Comparison of ENCODE assay signal across 16 cellular contexts in the genomic region with DNA sequence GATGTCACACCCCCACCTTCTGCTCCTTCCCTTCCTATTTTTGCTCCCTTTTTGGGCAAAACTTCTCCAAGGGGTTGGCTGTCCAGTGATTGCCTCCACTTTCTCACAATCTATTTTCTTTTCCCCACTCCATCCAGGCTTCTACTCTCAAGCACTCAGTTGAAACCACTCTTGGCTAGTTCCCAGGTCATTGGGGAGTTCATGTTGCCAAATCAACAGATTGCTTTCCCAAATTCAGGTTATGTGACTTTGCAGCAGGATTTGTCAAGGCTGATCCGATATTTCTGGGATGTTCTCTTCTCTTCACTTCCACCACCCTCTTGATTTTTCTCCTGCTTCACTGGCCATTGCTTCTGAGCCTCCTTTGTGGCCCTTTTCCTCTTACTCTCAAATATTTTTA.
"Had no signal": no experiment of that assay in that cellular context is flagged by ENCODE, and none has a peak within 500 bp of the region (broad histone marks: within the 10 kb centered on the region; RNA-seq: fewer than 3 reads in every experiment).

No MANE protein-coding gene starts in this region.

- H3K36me3 ChIP-seq: neural progenitor cell, suprapubic skin had no signal

- H2AFZ ChIP-seq: neural progenitor cell had no signal

- H3K4me3 ChIP-seq: body of pancreas, mucosa of descending colon, neural progenitor cell, suprapubic skin had no signal

- H3K4me1 ChIP-seq: body of pancreas, neural progenitor cell, suprapubic skin had no signal

- FAIRE-seq: endometrium had no signal

- DNase-seq: activated CD4-positive, alpha-beta T cell treated with anti-CD3 and anti-CD28 coated beads, Interleukin-2, amount 10 ng/mL, durations not matched to agents 24 days and 14 days; activated CD4-positive, CD25-positive, alpha-beta regulatory T cell; activated CD8-positive, alpha-beta T cell treated with anti-CD3 and anti-CD28 coated beads, Interleukin-2, amount 10 ng/mL, durations not matched to agents 7 days and 5 days; activated naive CD4-positive, alpha-beta T cell treated with anti-CD3 and anti-CD28 coated beads for 36 hours; activated T-cell treated with anti-CD3 and anti-CD28 coated beads, Interleukin-2, amount 50 U/mL, for 24 hours; body of pancreas; cortex of kidney; erythroblast; immature natural killer cell; kidney glomerular epithelial cell; mesenchymal stem cell; mucosa of descending colon; naive thymus-derived CD4-positive, alpha-beta T cell had no signal

- H3K4me2 ChIP-seq: neural progenitor cell had no signal

- H3K27ac ChIP-seq: body of pancreas, neural progenitor cell, suprapubic skin had no signal

- H3K9me3 ChIP-seq: body of pancreas, mucosa of descending colon, suprapubic skin had no signal

- H3K27me3 ChIP-seq: body of pancreas, neural progenitor cell, suprapubic skin had no signal
